In the genomic region with DNA sequence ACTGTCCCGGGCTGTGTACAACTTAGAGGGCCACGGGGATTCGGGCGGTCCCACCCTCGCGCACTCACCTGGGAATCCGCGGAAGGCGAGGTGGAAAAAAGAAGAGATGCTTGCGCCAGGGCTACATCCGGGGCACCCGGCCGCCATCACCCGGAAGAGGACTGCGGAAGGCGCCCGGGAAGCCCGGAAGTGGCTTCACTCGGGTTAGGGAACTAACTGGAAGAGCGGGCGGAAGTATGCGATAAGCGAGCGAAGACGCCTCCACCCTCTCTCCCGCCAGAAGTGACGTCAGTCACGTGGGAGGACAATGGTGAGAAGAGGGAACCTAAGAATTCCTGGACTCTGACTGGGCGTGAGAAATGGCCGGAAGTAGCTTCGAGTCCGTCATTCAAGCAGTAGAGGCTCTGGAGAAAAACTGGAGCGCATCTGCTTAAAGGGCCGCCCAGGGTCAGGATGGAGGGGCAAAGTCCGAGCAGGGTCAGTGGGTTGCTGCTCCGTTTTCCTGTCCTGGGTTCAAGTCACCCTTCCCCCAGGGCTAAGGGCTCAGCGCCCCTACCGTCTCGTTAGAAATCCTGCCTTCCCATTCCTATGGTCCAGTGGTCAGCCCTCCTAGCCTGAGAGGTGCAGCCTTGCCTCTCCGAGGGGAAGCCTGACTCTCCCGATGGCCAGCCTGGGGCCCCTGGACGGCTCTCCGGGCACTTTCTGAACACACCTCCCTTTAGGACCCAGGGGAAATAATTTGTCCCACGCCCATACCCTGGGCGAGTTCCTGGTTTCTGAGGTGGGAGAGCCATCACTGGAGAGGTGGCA, we compare ENCODE assay signal across 8 cellular contexts. TPM values are rescaled to one million over a fixed set of nuclear protein-coding genes. Genes with fewer than 3 reads are reported as not detected.
DNase-seq lines count a peak whose midpoint lies in the region; ATAC-seq, FAIRE-seq and TF ChIP-seq lines count a peak whose summit lies in the region.

A gene (minus strand): TSS at position 165 of the 810 bp plus-strand sequence. CDS start 627 bp downstream, outside the sequence.

- FAIRE-seq in colon (lab: Jason Lieb, UNC): peak; percentile 51

- peaks cover 57% of the 10 kb centered on the region for H3K36me3 Mint-ChIP-seq in activated CD4-positive, alpha-beta T cell treated with anti-CD3 and anti-CD28 coated beads, Interleukin-2, amount 10 ng/mL, durations not matched to agents 24 days and 14 days (ENCODE audit: low read depth)

- no peaks in the 10 kb centered on the region for H3K27me3 Mint-ChIP-seq in activated CD4-positive, alpha-beta T cell treated with anti-CD3 and anti-CD28 coated beads, Interleukin-2, amount 10 ng/mL, durations not matched to agents 24 days and 14 days

- no peaks in the 10 kb centered on the region for H3K9me3 Mint-ChIP-seq in activated CD4-positive, alpha-beta T cell treated with anti-CD3 and anti-CD28 coated beads, Interleukin-2, amount 10 ng/mL, durations not matched to agents 24 days and 14 days

- peak; percentile 23 for TF ChIP-seq CTCF in AG10803 (conservative IDR thresholded peaks at IDR 0.05; ENCODE audit: low read length)

- H3K4me1 Mint-ChIP-seq in activated CD4-positive, alpha-beta T cell treated with anti-CD3 and anti-CD28 coated beads, Interleukin-2, amount 10 ng/mL, durations not matched to agents 24 days and 14 days: peaks cover 36% of the 10 kb centered on the region

- intact Hi-C loops in activated CD4-positive, alpha-beta T cell treated with anti-CD3 and anti-CD28 coated beads, Interleukin-2, amount 10 ng/mL, durations not matched to agents 24 days and 14 days (cut with micrococcal nuclease): loop anchor here (1.0 to 2.0 kb wide), 2 partner anchors 15 to 21 kb away; a partner anchor contains a TSS

- DNase-seq in AG10803 (ENCODE audit: low read depth) (peak; percentile 100), GM19238 (ENCODE audit: insufficient read length, low spot score) (peak; percentile 91), NCI-H526 (lab: John Stamatoyannopoulos, UW) (peak; percentile 98), kidney glomerular epithelial cell (lab: John Stamatoyannopoulos, UW) (peak; percentile 98)
- DNase-seq in activated CD4-positive, alpha-beta T cell treated with anti-CD3 and anti-CD28 coated beads, Interleukin-2, amount 10 ng/mL, durations not matched to agents 24 days and 14 days: peak; percentile 97
- peak; percentile 85 to 89 for DNase-seq in stimulated activated CD4-positive, alpha-beta T cell treated with anti-CD3 and anti-CD28 coated beads, Interleukin-15, amount 100 ng/mL, for 48 hours (ENCODE audit: low read depth in 2 of 2)

- H3K4me3 ChIP-seq in AG10803 (ENCODE audit: low read length): peak within 1 kb of the TSS; percentile 95

- peak within 1 kb of the TSS; percentile 90 for H3K4me3 Mint-ChIP-seq in activated CD4-positive, alpha-beta T cell treated with anti-CD3 and anti-CD28 coated beads, Interleukin-2, amount 10 ng/mL, durations not matched to agents 24 days and 14 days

- peak; percentile 56 for ATAC-seq in HG03442 (IDR thresholded peaks at IDR 0.05; ENCODE audit: unreplicated experiment)

- peak within 1 kb of the TSS; percentile 89 for H3K27ac Mint-ChIP-seq in activated CD4-positive, alpha-beta T cell treated with anti-CD3 and anti-CD28 coated beads, Interleukin-2, amount 10 ng/mL, durations not matched to agents 24 days and 14 days

RNA-seq across cellular contexts. Expression of the gene that starts here (rescaled TPM):
- 80.5 and 93.2 TPM in 2 replicates for total RNA-seq in activated CD4-positive, alpha-beta T cell treated with anti-CD3 and anti-CD28 coated beads, Interleukin-2, amount 10 ng/mL, durations not matched to agents 24 days and 14 days

Comparison
In these comparisons a context has a peak if more than half of its experiments do, and no peak if none do; other contexts are left out.
1. Peak in every context shown above with its lines: DNase-seq, ATAC-seq and H3K4me3 ChIP-seq.